16 cellular contexts compared by ENCODE assay signal in genomic region chr2:37250869-37251740, GRCh38. TPM values are rescaled to one million over a fixed set of nuclear protein-coding genes. Genes with fewer than 3 reads are reported as not detected.
DNase-seq lines count a peak whose midpoint lies in the region; ATAC-seq and TF ChIP-seq lines count a peak whose summit lies in the region.
"Had no signal": no experiment of that assay in that cellular context is flagged by ENCODE, and none has a peak within 500 bp of the region (broad histone marks: within the 10 kb centered on the region; RNA-seq: fewer than 3 reads in every experiment).

No MANE protein-coding gene starts in this region.

- POLR2A ChIA-PET in MCF 10A (lab: Yijun Ruan, JAX) (interaction anchor here (1.3 to 1.8 kb wide), 3 partner anchors 10 to 19 kb away, joined by 4 to 7 read pairs (median 5); partner anchors contain the start of genes CEBPZ and NDUFAF7), PC-3 (lab: Charles Lee; ENCODE audit: unreplicated experiment) (no interaction called here), OCI-LY7 (lab: Charles Lee) (interaction anchor here (0.6 to 1.2 kb wide), 5 partner anchors 15 to 289 kb away, joined by 3 to 5 read pairs (median 3); no protein-coding TSS in a partner anchor)

- CTCF ChIA-PET in MCF 10A (lab: Yijun Ruan, JAX) (interaction anchor here (0.6 to 1.1 kb wide), 2 partner anchors 56 to 581 kb away, joined by 3 to 4 read pairs; no protein-coding TSS in a partner anchor), mammary epithelial cell (lab: Charles Lee; ENCODE audit: low non-redundant PET) (no interaction called here), PC-3 (lab: Charles Lee) (no interaction called here), OCI-LY7 (lab: Charles Lee; ENCODE audit: unreplicated experiment) (no interaction called here)

- H3K4me1 ChIP-seq in mammary epithelial cell (ENCODE audit: insufficient read depth, low read length) (no peaks in the 10 kb centered on the region), PC-3 (ENCODE audit: insufficient read depth, low read length) (peaks cover 8% of the 10 kb centered on the region; the same call in 1 of the 2 replicates), uterus (no peaks in the 10 kb centered on the region), OCI-LY7 (ENCODE audit: insufficient read depth, low read length, poor library complexity, severe bottlenecking) (no peaks in the 10 kb centered on the region)
- H3K4me1 ChIP-seq: Caco-2 had no signal

- intact Hi-C loops in MCF 10A (cut with micrococcal nuclease) = no loop called here
- intact Hi-C loops in mammary epithelial cell (cut with micrococcal nuclease) = no loop called here
- intact Hi-C loops in PC-3 (cut with micrococcal nuclease) = loop anchor here (5.0 kb wide), 1 partner anchor 84 kb away; no protein-coding TSS in a partner anchor
- intact Hi-C loops in uterus (cut with DNase I; ENCODE audit: low total_unique reads) = no loop called here
- intact Hi-C loops in OCI-LY7 (cut with micrococcal nuclease; ENCODE audit: unreplicated experiment) = no loop called here

- peak; percentile 66 for ATAC-seq in PC-3

- no peak for TF ChIP-seq POLR2A in uterus (IDR thresholded peaks at IDR 0.05)

- H3K79me2 ChIP-seq in mammary epithelial cell (ENCODE audit: insufficient read depth, low read length) = no peaks in the 10 kb centered on the region
- no peaks in the 10 kb centered on the region for H3K79me2 ChIP-seq in PC-3 (ENCODE audit: low read length)
- H3K79me2 ChIP-seq in OCI-LY7 (ENCODE audit: insufficient read depth, low read depth, low read length) = no peaks in the 10 kb centered on the region

- DNase-seq in MCF 10A (ENCODE audit: unreplicated experiment) (no peak), mammary epithelial cell (no peak), PC-3 (no peak), fibroblast of villous mesenchyme (ENCODE audit: low read depth) (peak; percentile 21), uterus (no peak), NCI-H2107 (lab: John Stamatoyannopoulos, UW) (no peak), OCI-LY7 (ENCODE audit: low spot score) (no peak), AG08395 (ENCODE audit: low spot score) (no peak)
- DNase-seq: Caco-2, GOT3, NCI-H1436 treated with DMSO at 0.1 percent for 48 hours, NCI-H2081, NCI-H226, NCI-H526 had no signal

- peak overlapping the region; percentile 49 for H3K27ac Mint-ChIP-seq in MCF 10A (ENCODE audit: low read depth, unreplicated experiment)

- dilution Hi-C loops in mammary epithelial cell (cut with HindIII; ENCODE audit: low sequenced_read_pairs) = no loop called here

- H3K9me3 ChIP-seq in mammary epithelial cell (replicated peaks; ENCODE audit: insufficient read depth, low read length) (no peaks in the 10 kb centered on the region), PC-3 (ENCODE audit: low read length) (no peaks in the 10 kb centered on the region), uterus (no peaks in the 10 kb centered on the region), OCI-LY7 (ENCODE audit: low read length) (no peaks in the 10 kb centered on the region)
- H3K9me3 ChIP-seq: Caco-2, SJSA1 had no signal

- in situ Hi-C loops in mammary epithelial cell (cut with MboI; ENCODE audit: low sequenced_read_pairs in 2 of 2) = no loop called here

- no peak for TF ChIP-seq CTCF in MCF 10A (IDR thresholded peaks at IDR 0.05; ENCODE audit: unreplicated experiment)
- no peak for TF ChIP-seq CTCF in mammary epithelial cell (conservative IDR thresholded peaks at IDR 0.05 in 1 of 2, IDR thresholded peaks at IDR 0.05 in 1 of 2; ENCODE audit: extremely low read depth in 1 of 2, insufficient read depth in 1 of 2, low read depth in 1 of 2, low read length in 2 of 2)
- TF ChIP-seq CTCF in PC-3 (conservative IDR thresholded peaks at IDR 0.05; ENCODE audit: low read depth, low read length) = no peak
- no peak for TF ChIP-seq CTCF in fibroblast of villous mesenchyme (IDR thresholded peaks at IDR 0.05; ENCODE audit: insufficient read depth, low read depth, low read length)
- TF ChIP-seq CTCF in uterus (IDR thresholded peaks at IDR 0.05) = no peak
- no peak for TF ChIP-seq CTCF in OCI-LY7 (conservative IDR thresholded peaks at IDR 0.05; ENCODE audit: low read length)

- H3K4me2 ChIP-seq in mammary epithelial cell (ENCODE audit: insufficient read depth, low read depth, low read length) (no peak overlapping the region), PC-3 (ENCODE audit: low read length) (no peak overlapping the region), OCI-LY7 (ENCODE audit: low read length) (no peak overlapping the region)

- H3K36me3 ChIP-seq in mammary epithelial cell (ENCODE audit: insufficient read depth, low read length) (peaks cover 30% of the 10 kb centered on the region), PC-3 (ENCODE audit: low read depth, low read length) (peaks cover 50% of the 10 kb centered on the region; the same call in 1 of the 2 replicates), uterus (no peaks in the 10 kb centered on the region), OCI-LY7 (ENCODE audit: insufficient read depth, low read length) (peaks cover 99% of the 10 kb centered on the region)

- H3K4me3 ChIP-seq in mammary epithelial cell (replicated peaks in 1 of 3; ENCODE audit: insufficient read depth in 1 of 3, low read depth in 2 of 3, low read length in 3 of 3) (no peak overlapping the region), PC-3 (ENCODE audit: low read length) (no peak overlapping the region), fibroblast of villous mesenchyme (ENCODE audit: low read depth, low read length) (no peak overlapping the region), uterus (no peak overlapping the region), OCI-LY7 (ENCODE audit: low read depth, low read length, poor library complexity, severe bottlenecking) (no peak overlapping the region)
- H3K4me3 ChIP-seq: SJSA1 had no signal

- H3K9ac ChIP-seq in mammary epithelial cell (ENCODE audit: insufficient read depth, low read length) (no peak overlapping the region), PC-3 (ENCODE audit: low read length) (no peak overlapping the region)

- H3K27me3 Mint-ChIP-seq in MCF 10A (ENCODE audit: insufficient read depth, unreplicated experiment) = no peaks in the 10 kb centered on the region

- 80% methylated on average over 5 of the region's 5 CpGs for WGBS in mammary epithelial cell (ENCODE audit: low coverage, missing lambda C conversion rate)

- H4K20me1 ChIP-seq in mammary epithelial cell (ENCODE audit: insufficient read depth, low read length) = no peaks in the 10 kb centered on the region
- no peaks in the 10 kb centered on the region for H4K20me1 ChIP-seq in PC-3 (ENCODE audit: low read length)
- H4K20me1 ChIP-seq in OCI-LY7 (ENCODE audit: insufficient read depth, low read length) = 0 out of 2 replicates have a peak, but pooled peaks cover 4% of the 10 kb centered on the region

- H3K27ac ChIP-seq in mammary epithelial cell (ENCODE audit: insufficient read depth, low read depth, low read length) = no peak overlapping the region
- H3K27ac ChIP-seq in PC-3 (ENCODE audit: low read length) = no peak overlapping the region
- peak overlapping the region; percentile 54 to 63 for H3K27ac ChIP-seq in uterus
- H3K27ac ChIP-seq in OCI-LY7 (ENCODE audit: low read depth, low read length, poor library complexity, severe bottlenecking) = no peak overlapping the region
- H3K27ac ChIP-seq: C4-2B, SJSA1 had no signal

- H3K9me3 Mint-ChIP-seq in MCF 10A (ENCODE audit: unreplicated experiment) = no peaks in the 10 kb centered on the region

- H3K9me2 ChIP-seq in PC-3 (replicated peaks; ENCODE audit: low read length) (no peaks in the 10 kb centered on the region), OCI-LY7 (ENCODE audit: insufficient read depth, low read length) (no peaks in the 10 kb centered on the region)

- H3K4me1 Mint-ChIP-seq in MCF 10A (ENCODE audit: insufficient read depth, unreplicated experiment) = no peaks in the 10 kb centered on the region

- no peak overlapping the region for H2AFZ ChIP-seq in mammary epithelial cell (ENCODE audit: low read depth, low read length)
- no peak overlapping the region for H2AFZ ChIP-seq in PC-3 (ENCODE audit: low read length)
- H2AFZ ChIP-seq in OCI-LY7 (ENCODE audit: low read length) = no peak overlapping the region

- TSS peak; percentile 22 for BruUV-seq in MCF 10A (replicated peaks; lab: Mats Ljungman, UMichigan)
- no TSS peak for BruUV-seq in mammary epithelial cell (replicated peaks; lab: Mats Ljungman, UMichigan)
- no TSS peak for BruUV-seq in PC-3 (replicated peaks; lab: Mats Ljungman, UMichigan)
- no TSS peak for BruUV-seq in OCI-LY7 (replicated peaks; lab: Mats Ljungman, UMichigan)

- peaks cover 72% of the 10 kb centered on the region for H3K36me3 Mint-ChIP-seq in MCF 10A (ENCODE audit: insufficient read depth, unreplicated experiment)

- no peaks in the 10 kb centered on the region for H3F3A ChIP-seq in PC-3 (ENCODE audit: low read length, unreplicated experiment)

- H3K27me3 ChIP-seq in mammary epithelial cell (ENCODE audit: insufficient read depth, low read length) (no peaks in the 10 kb centered on the region), PC-3 (ENCODE audit: low read length) (no peaks in the 10 kb centered on the region), uterus (no peaks in the 10 kb centered on the region)
- H3K27me3 ChIP-seq: SJSA1 had no signal

- no peak overlapping the region for H3K4me3 Mint-ChIP-seq in MCF 10A (ENCODE audit: unreplicated experiment)

RNA-seq across cellular contexts. Expression of gene NDUFAF7, which starts 19.6 kb away (rescaled TPM):
- total RNA-seq in MCF 10A (2022) (16.1 and 18.3 TPM in 2 replicates), mammary epithelial cell (10 to 100 TPM in 1 of 2 donors, 1 to 10 TPM in 1; 9.3 to 16.5 TPM), PC-3 (2014; rRNA removed) (12.3 and 13.2 TPM in 2 replicates), fibroblast of villous mesenchyme (9.7 and 13.0 TPM in 2 replicates), uterus (10 to 100 TPM; 11.3 to 35.7 (median 19.3) TPM), OCI-LY7 (2022) (26.0 and 27.3 TPM in 2 replicates)
- polyA plus RNA-seq in mammary epithelial cell = 9.8 TPM
- polyA minus RNA-seq in mammary epithelial cell = 24.5 TPM
- 17.3 and 23.3 TPM in 2 replicates for total RNA-seq in OCI-LY7 (2014; rRNA removed; shearing (Covaris generic))

RNA-seq across cellular contexts. Expression of gene CEBPZ, which starts 19.7 kb away (rescaled TPM):
- total RNA-seq in MCF 10A (2022) (46.6 and 61.7 TPM in 2 replicates), mammary epithelial cell (10 to 100 TPM; 30.2 to 58.7 TPM), PC-3 (2014; rRNA removed) (39.8 and 40.7 TPM in 2 replicates), fibroblast of villous mesenchyme (29.0 and 44.9 TPM in 2 replicates), uterus (10 to 100 TPM; 16.5 to 68.6 (median 53.8) TPM), OCI-LY7 (2022) (55.1 and 57.2 TPM in 2 replicates)
- polyA plus RNA-seq in mammary epithelial cell = 14.6 TPM
- 19.4 TPM for polyA minus RNA-seq in mammary epithelial cell
- 34.9 and 50.2 TPM in 2 replicates for total RNA-seq in OCI-LY7 (2014; rRNA removed; shearing (Covaris generic))

RNA-seq across cellular contexts. Expression of gene CEBPZOS, which starts 54.8 kb away (rescaled TPM):
- total RNA-seq in MCF 10A (2022) (38.5 and 64.5 TPM in 2 replicates), mammary epithelial cell (10 to 100 TPM; 15.2 to 41.5 TPM), PC-3 (2014; rRNA removed) (30.8 and 43.8 TPM in 2 replicates), fibroblast of villous mesenchyme (14.8 and 19.4 TPM in 2 replicates), uterus (10 to 100 TPM in 2 of 4 donors, 1 to 10 TPM in 2; 6.2 to 49.4 (median 16.3) TPM), OCI-LY7 (2022) (73.6 and 90.9 TPM in 2 replicates)
- 29.1 TPM for polyA plus RNA-seq in mammary epithelial cell
- 20.3 TPM for polyA minus RNA-seq in mammary epithelial cell
- 19.2 and 31.1 TPM in 2 replicates for total RNA-seq in OCI-LY7 (2014; rRNA removed; shearing (Covaris generic))

Comparison
In these comparisons a context has a peak if more than half of its experiments do, and no peak if none do; other contexts are left out.
1. H3K27ac ChIP-seq: peak in uterus (2 of 2); none in mammary epithelial cell (single experiment), PC-3 (single experiment) and OCI-LY7 (single experiment).